In the genomic region with DNA sequence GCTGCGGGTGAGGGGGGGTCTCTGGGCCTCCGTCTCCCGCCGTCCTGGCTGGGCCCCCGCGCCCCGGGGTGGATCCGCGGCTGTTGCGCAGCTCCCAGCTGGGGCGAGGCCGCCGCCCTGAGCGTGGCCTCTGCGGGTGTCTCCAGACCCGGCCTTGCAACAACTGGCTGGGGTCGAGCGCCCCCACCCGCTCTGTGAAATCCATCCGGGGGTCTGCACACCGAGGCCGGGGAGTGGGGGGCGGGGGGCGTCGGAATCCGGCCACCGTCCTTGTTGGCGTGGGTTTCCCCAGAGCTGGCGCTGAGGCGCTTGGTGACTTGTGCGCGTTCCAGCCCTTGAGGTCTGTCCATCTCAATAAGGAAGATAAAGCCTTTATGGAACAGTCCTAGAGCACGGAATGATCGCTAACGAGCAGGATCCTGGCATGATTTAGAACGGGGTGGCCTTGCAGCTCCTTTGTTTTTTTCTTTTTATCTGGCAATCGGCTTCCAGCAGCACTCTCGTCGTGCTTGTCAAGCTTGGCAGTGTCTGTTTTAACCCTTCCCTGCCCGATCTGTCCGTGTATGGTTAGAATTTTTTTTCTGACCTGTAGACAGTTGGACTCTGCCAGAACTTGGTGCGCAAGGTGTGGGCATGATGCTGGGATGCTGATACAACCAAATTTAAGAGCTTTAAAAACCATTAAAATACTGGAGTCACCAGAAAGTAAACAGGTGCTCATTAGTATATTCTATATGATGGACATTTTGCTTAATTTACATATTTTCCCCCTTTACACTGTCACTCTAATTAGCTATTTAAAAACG, we compare ENCODE assay signal across 8 cellular contexts. TPM values are rescaled to one million over a fixed set of nuclear protein-coding genes. Genes with fewer than 3 reads are reported as not detected.
DNase-seq lines count a peak whose midpoint lies in the region; ATAC-seq and TF ChIP-seq lines count a peak whose summit lies in the region.

No MANE protein-coding gene starts in this region.

- H3K4me1 ChIP-seq in esophagus muscularis mucosa (peaks cover 34 to 66% (median 59%) of the 10 kb centered on the region in 4 donors), mucosa of descending colon (ENCODE audit: low read depth) (peaks cover 32% of the 10 kb centered on the region), upper lobe of left lung (peaks cover 20 to 41% (median 32%) of the 10 kb centered on the region in 4 donors)

- H3K9me3 ChIP-seq in esophagus muscularis mucosa (no peaks in the 10 kb centered on the region), mucosa of descending colon (no peaks in the 10 kb centered on the region), upper lobe of left lung (no peaks in the 10 kb centered on the region)

- ATAC-seq in HG02885 (IDR thresholded peaks at IDR 0.05; ENCODE audit: poor library complexity, unreplicated experiment), result peak; percentile 34
- peak; percentile 54 for ATAC-seq in mucosa of descending colon
- ATAC-seq in upper lobe of left lung (ENCODE audit: low FRiP score in 2 of 2), result peak; percentile 13 to 53

- H3K36me3 ChIP-seq in esophagus muscularis mucosa (peaks cover 0 to 5% (median 0%) of the 10 kb centered on the region in 4 donors), mucosa of descending colon (ENCODE audit: low read depth) (no peaks in the 10 kb centered on the region), upper lobe of left lung (peaks cover 0 to 6% (median 0%) of the 10 kb centered on the region in 4 donors)

- in situ Hi-C loops in GM13976 (cut with MboI; ENCODE audit: low sequenced_read_pairs, unreplicated experiment), result no loop called here

- H3K27ac ChIP-seq in esophagus muscularis mucosa (replicated peaks in 1 of 4) (peak overlapping the region; percentile 94 to 100 (median 100)), upper lobe of left lung (peak overlapping the region; percentile 98 to 100 (median 98))

- TF ChIP-seq POLR2A in esophagus muscularis mucosa (IDR thresholded peaks at IDR 0.05; ENCODE audit: low read depth), result no peak
- TF ChIP-seq POLR2A in upper lobe of left lung (IDR thresholded peaks at IDR 0.05), result peak in 2 of 4 donors; percentile 11 to 12

- intact Hi-C loops in esophagus muscularis mucosa (cut with DNase I), result loop anchor here (5.0 kb wide), 1 partner anchor 33 kb away; no protein-coding TSS in a partner anchor
- intact Hi-C loops in mucosa of descending colon (cut with DNase I, micrococcal nuclease), result no loop called here

- H3K4me3 ChIP-seq in AG09309 (ENCODE audit: control insufficient read depth, low read depth, low read length) (peak overlapping the region; percentile 88), esophagus muscularis mucosa (peak overlapping the region; percentile 74 to 99 (median 96)), mucosa of descending colon (peak overlapping the region; percentile 99), upper lobe of left lung (peak overlapping the region; percentile 87 to 98 (median 92))

- DNase-seq in AG09309 (ENCODE audit: low read depth) (no peak), GM13976 (ENCODE audit: low spot score) (peak; percentile 32), NCI-H2029 treated with DMSO at 0.1 percent for 48 hours (lab: John Stamatoyannopoulos, UW) (peak; percentile 39), esophagus muscularis mucosa (ENCODE audit: extremely low spot score) (no peak), mucosa of descending colon (peak; percentile 76 to 77 (median 76)), upper lobe of left lung (peak in 1 of 2 donors; percentile 53)
- peak; percentile 31 to 37 for DNase-seq in activated CD4-positive, alpha-beta T cell treated with anti-CD3 and anti-CD28 coated beads, Interleukin-2, amount 50 U/mL, for 48 hours

- WGBS in esophagus muscularis mucosa, result 2% methylated on average over 13 of the region's 43 CpGs
- 1% methylated on average over 11 to 43 of the region's 43 CpGs for WGBS in upper lobe of left lung, 2 donors

- no peaks in the 10 kb centered on the region for H3K27me3 ChIP-seq in esophagus muscularis mucosa
- no peaks in the 10 kb centered on the region for H3K27me3 ChIP-seq in upper lobe of left lung

- TF ChIP-seq EP300 in esophagus muscularis mucosa (IDR thresholded peaks at IDR 0.05) (no peak), upper lobe of left lung (IDR thresholded peaks at IDR 0.05) (no peak)

- TF ChIP-seq CTCF in AG09309 (IDR thresholded peaks at IDR 0.05; ENCODE audit: control insufficient read depth, insufficient read depth, low read depth, low read length, missing control alignments) (peak; percentile 3), GM13976 (IDR thresholded peaks at IDR 0.05; ENCODE audit: borderline replicate concordance, control extremely low read depth, extremely low read depth, insufficient read depth, missing control alignments) (peak; percentile 6), esophagus muscularis mucosa (IDR thresholded peaks at IDR 0.05) (peak in 1 of 3 experiments; percentile 13), mucosa of descending colon (IDR thresholded peaks at IDR 0.05) (no peak), upper lobe of left lung (IDR thresholded peaks at IDR 0.05) (peak in 1 of 6 experiments; percentile 26)

RNA-seq across cellular contexts. Expression of gene DSTN, which starts 0.7 kb away (rescaled TPM):
- 1,000 to 10,000 TPM; 2,370 to 3,630 (median 3,339) TPM for total RNA-seq in esophagus muscularis mucosa
- total RNA-seq in mucosa of descending colon, result 100 to 1,000 TPM; 261 to 946 (median 284) TPM
- total RNA-seq in upper lobe of left lung, result 100 to 1,000 TPM; 235 to 735 (median 513) TPM

RNA-seq across cellular contexts. Expression of gene BFSP1, which starts 39.4 kb away (rescaled TPM):
- total RNA-seq in esophagus muscularis mucosa (1 to 10 TPM; 2.7 to 7.3 (median 6.4) TPM), mucosa of descending colon (1 to 10 TPM in 1 of 3 donors, under 1 TPM in 2; 0.17 to 1.1 (median 0.70) TPM), upper lobe of left lung (1 to 10 TPM in 4 of 6 donors, under 1 TPM in 1, not detected in 1; 0.97 to 5.2 (median 2.9) TPM)

Comparison
In these comparisons a context has a peak if more than half of its experiments do, and no peak if none do; other contexts are left out.
1. DNase-seq: peak in GM13976 (single experiment), NCI-H2029 treated with DMSO at 0.1 percent for 48 hours (single experiment), activated CD4-positive, alpha-beta T cell treated with anti-CD3 and anti-CD28 coated beads, Interleukin-2, amount 50 U/mL, for 48 hours (2 of 2) and mucosa of descending colon (3 of 3); none in AG09309 (single experiment) and esophagus muscularis mucosa (single experiment).
2. Peak in every context shown above with its lines, with median percentiles within 50 percentile points of each other: H3K4me3 ChIP-seq and ATAC-seq.